Comparison of ENCODE assay signal across 8 cellular contexts in genomic region chr6:152552616-152553209, GRCh38.
DNase-seq lines count a peak whose midpoint lies in the region; ATAC-seq, FAIRE-seq and TF ChIP-seq lines count a peak whose summit lies in the region.

No MANE protein-coding gene starts in this region.

- no peak overlapping the region for H3K27ac Mint-ChIP-seq in Calu3 (ENCODE audit: unreplicated experiment)
- H3K27ac Mint-ChIP-seq in glutamatergic neuron (ENCODE audit: unreplicated experiment): no peak overlapping the region

- TF ChIP-seq CTCF in Calu3 (IDR thresholded peaks at IDR 0.05; ENCODE audit: unreplicated experiment) (peak; percentile 56), glutamatergic neuron (IDR thresholded peaks at IDR 0.05; ENCODE audit: partially characterized antibody, unreplicated experiment) (peak; percentile 73)

- BruUV-seq in Calu3 (replicated peaks; lab: Mats Ljungman, UMichigan): no TSS peak

- no peaks in the 10 kb centered on the region for H3K4me1 Mint-ChIP-seq in Calu3 (ENCODE audit: low read depth, unreplicated experiment)
- H3K4me1 Mint-ChIP-seq in activated T-cell treated with anti-CD3 and anti-CD28 coated beads, Interleukin-2, amount 50 U/mL, for 4 hours (ENCODE audit: low read depth): no peaks in the 10 kb centered on the region
- no peaks in the 10 kb centered on the region for H3K4me1 Mint-ChIP-seq in glutamatergic neuron (ENCODE audit: low read depth, unreplicated experiment)

- no peaks in the 10 kb centered on the region for H3K27me3 Mint-ChIP-seq in Calu3 (ENCODE audit: unreplicated experiment)
- peaks cover 2% of the 10 kb centered on the region for H3K27me3 Mint-ChIP-seq in activated T-cell treated with anti-CD3 and anti-CD28 coated beads, Interleukin-2, amount 50 U/mL, for 4 hours (ENCODE audit: low read depth)
- H3K27me3 Mint-ChIP-seq in glutamatergic neuron (ENCODE audit: unreplicated experiment): no peaks in the 10 kb centered on the region

- H3K4me3 Mint-ChIP-seq in Calu3 (ENCODE audit: low read depth, unreplicated experiment) (no peak overlapping the region), glutamatergic neuron (ENCODE audit: unreplicated experiment) (no peak overlapping the region)
- no peak overlapping the region for H3K4me3 Mint-ChIP-seq in activated T-cell treated with anti-CD3 and anti-CD28 coated beads, Interleukin-2, amount 50 U/mL, for 4 hours

- H3K36me3 Mint-ChIP-seq in Calu3 (ENCODE audit: insufficient read depth, unreplicated experiment) (no peaks in the 10 kb centered on the region), glutamatergic neuron (ENCODE audit: unreplicated experiment) (peaks cover 5% of the 10 kb centered on the region)
- no peaks in the 10 kb centered on the region for H3K36me3 Mint-ChIP-seq in activated T-cell treated with anti-CD3 and anti-CD28 coated beads, Interleukin-2, amount 50 U/mL, for 4 hours (ENCODE audit: insufficient read depth)

- no peak for FAIRE-seq in frontal cortex (lab: Jason Lieb, UNC)

- ATAC-seq in GM18907 (IDR thresholded peaks at IDR 0.05; ENCODE audit: unreplicated experiment) (peak; percentile 96), HG03045 (IDR thresholded peaks at IDR 0.05; ENCODE audit: unreplicated experiment) (peak; percentile 87)
- ATAC-seq in activated T-cell treated with anti-CD3 and anti-CD28 coated beads, Interleukin-2, amount 50 U/mL, for 4 hours: peak; percentile 41 to 58

- DNase-seq in Calu3 (peak; percentile 60), NCI-H226 (peak; percentile 51), glutamatergic neuron (peak; percentile 73), posterior vena cava (ENCODE audit: low spot score) (peak; percentile 86), frontal cortex (ENCODE audit: low spot score in 2 of 2) (no peak)
- no peak for DNase-seq in activated T-cell treated with anti-CD3 and anti-CD28 coated beads, Interleukin-2, amount 50 U/mL, for 4 hours

- CTCF ChIA-PET in Calu3 (lab: Charles Lee): interaction anchor here (0.8 kb wide), 1 partner anchor 90 kb away, joined by 3 read pairs; no protein-coding TSS in a partner anchor

- H3K9me3 Mint-ChIP-seq in Calu3 (ENCODE audit: low read depth, unreplicated experiment) (no peaks in the 10 kb centered on the region), glutamatergic neuron (ENCODE audit: unreplicated experiment) (no peaks in the 10 kb centered on the region)
- H3K9me3 Mint-ChIP-seq in activated T-cell treated with anti-CD3 and anti-CD28 coated beads, Interleukin-2, amount 50 U/mL, for 4 hours: peaks cover 11% of the 10 kb centered on the region

- intact Hi-C loops in Calu3 (cut with micrococcal nuclease; ENCODE audit: unreplicated experiment): loop anchor here (1.0 to 2.0 kb wide), 3 partner anchors 91 to 400 kb away; no protein-coding TSS in a partner anchor
- intact Hi-C loops in posterior vena cava (cut with DNase I): loop anchor here in 1 of 2 donors (5.0 kb wide), 1 partner anchor 120 kb away; no protein-coding TSS in a partner anchor

Comparison
In these comparisons a context has a peak if more than half of its experiments do, and no peak if none do; other contexts are left out.
1. DNase-seq: peak in Calu3 (single experiment), NCI-H226 (single experiment), glutamatergic neuron (single experiment) and posterior vena cava (single experiment); none in activated T-cell treated with anti-CD3 and anti-CD28 coated beads, Interleukin-2, amount 50 U/mL, for 4 hours (single experiment) and frontal cortex (0 of 2).
2. Peak in every context shown above with its lines, with median percentiles within 50 percentile points of each other: ATAC-seq.